ENCODE assay signal across 16 cellular contexts in genomic region chr9:92650839-92651621, GRCh38. TPM values are rescaled to one million over a fixed set of nuclear protein-coding genes. Genes with fewer than 3 reads are reported as not detected.
A peak's percentile ranks its signal among the peaks of the same experiment; 100 is the strongest.
DNase-seq lines count a peak whose midpoint lies in the region; ATAC-seq and TF ChIP-seq lines count a peak whose summit lies in the region.
"Had no signal": no experiment of that assay in that cellular context is flagged by ENCODE, and none has a peak within 500 bp of the region (broad histone marks: within the 10 kb centered on the region; RNA-seq: fewer than 3 reads in every experiment).

No MANE protein-coding gene starts in this region.

- H3K9me3 ChIP-seq in parathyroid adenoma (ENCODE audit: control insufficient read depth, low read length) = no peaks in the 10 kb centered on the region

- no peaks in the 10 kb centered on the region for H3K36me3 ChIP-seq in parathyroid adenoma (ENCODE audit: control insufficient read depth, insufficient read depth, low read length)

- H3K27me3 ChIP-seq in parathyroid adenoma (ENCODE audit: control insufficient read depth, insufficient read depth, low read length) = no peaks in the 10 kb centered on the region

- intact Hi-C loops in left cardiac atrium (cut with DNase I) = no loop called here

- H3K9ac ChIP-seq in parathyroid adenoma = no peak overlapping the region

- ATAC-seq in left cardiac atrium = peak; percentile 89 to 90
- no peak for ATAC-seq in GM19035 (IDR thresholded peaks at IDR 0.05; ENCODE audit: unreplicated experiment)
- no peak for ATAC-seq in GM18498 (IDR thresholded peaks at IDR 0.05; ENCODE audit: unreplicated experiment)
- ATAC-seq in HG03460 (IDR thresholded peaks at IDR 0.05; ENCODE audit: unreplicated experiment) = no peak
- ATAC-seq: activated T-helper 17 cell treated with anti-CD3 and anti-CD28 coated beads, Interleukin-2, amount 50 U/mL, for 72 hours; HCT116; naive thymus-derived CD8-positive, alpha-beta T cell; stimulated activated naive CD8-positive, alpha-beta T cell treated with anti-CD3 and anti-CD28 coated beads, Interleukin-15, amount 100 ng/mL, for 72 hours had no signal

- H3K27ac ChIP-seq in parathyroid adenoma = peak overlapping the region; percentile 24
- H3K27ac ChIP-seq: VCaP had no signal

- DNase-seq in GF-D8 (lab: John Stamatoyannopoulos, UW) = peak; percentile 10
- DNase-seq in astrocyte of the spinal cord (ENCODE audit: low read depth, low spot score) = peak; percentile 51
- DNase-seq in left cardiac atrium = peak; percentile 55
- no peak for DNase-seq in G401 (ENCODE audit: low spot score)
- DNase-seq: CD4-positive, CD25-positive, alpha-beta regulatory T cell; naive thymus-derived CD8-positive, alpha-beta T cell; NCI-H345; RPMI8226; stimulated activated naive CD8-positive, alpha-beta T cell treated with anti-CD3 and anti-CD28 coated beads, Interleukin-15, amount 100 ng/mL, for 72 hours had no signal

- in situ Hi-C loops in astrocyte of the spinal cord (cut with HindIII; ENCODE audit: low sequenced_read_pairs) = no loop called here
- in situ Hi-C loops in G401 (cut with HindIII; ENCODE audit: low sequenced_read_pairs) = no loop called here

- no peaks in the 10 kb centered on the region for H3K4me1 ChIP-seq in parathyroid adenoma

- H3K79me2 ChIP-seq in parathyroid adenoma = peaks cover 4% of the 10 kb centered on the region

- H2AFZ ChIP-seq in parathyroid adenoma = no peak overlapping the region

- H3K4me3 ChIP-seq in astrocyte of the spinal cord (ENCODE audit: low read depth, low read length) (no peak overlapping the region), parathyroid adenoma (ENCODE audit: low read depth, low read length) (no peak overlapping the region)

- H3K4me2 ChIP-seq in parathyroid adenoma (ENCODE audit: low read length) = peak overlapping the region; percentile 17

- no peak for TF ChIP-seq CTCF in astrocyte of the spinal cord (IDR thresholded peaks at IDR 0.05; ENCODE audit: low read depth, low read length)
- TF ChIP-seq CTCF in parathyroid adenoma (IDR thresholded peaks at IDR 0.05) = no peak

RNA-seq across cellular contexts. Expression of gene IPPK, which starts 18.9 kb away (rescaled TPM):
- total RNA-seq in left cardiac atrium = 10 to 100 TPM in 1 of 2 donors, 1 to 10 TPM in 1; 6.1 to 19.6 TPM
- total RNA-seq in G401 (2014; rRNA removed; shearing (Covaris generic)) = 11.1 and 15.9 TPM in 2 replicates

Comparison
In these comparisons a context has a peak if more than half of its experiments do, and no peak if none do; other contexts are left out.
1. ATAC-seq: peak in left cardiac atrium (2 of 2); none in GM19035 (single experiment), GM18498 (single experiment) and HG03460 (single experiment).